Comparison of ENCODE assay signal across 20 cellular contexts in the genomic region with DNA sequence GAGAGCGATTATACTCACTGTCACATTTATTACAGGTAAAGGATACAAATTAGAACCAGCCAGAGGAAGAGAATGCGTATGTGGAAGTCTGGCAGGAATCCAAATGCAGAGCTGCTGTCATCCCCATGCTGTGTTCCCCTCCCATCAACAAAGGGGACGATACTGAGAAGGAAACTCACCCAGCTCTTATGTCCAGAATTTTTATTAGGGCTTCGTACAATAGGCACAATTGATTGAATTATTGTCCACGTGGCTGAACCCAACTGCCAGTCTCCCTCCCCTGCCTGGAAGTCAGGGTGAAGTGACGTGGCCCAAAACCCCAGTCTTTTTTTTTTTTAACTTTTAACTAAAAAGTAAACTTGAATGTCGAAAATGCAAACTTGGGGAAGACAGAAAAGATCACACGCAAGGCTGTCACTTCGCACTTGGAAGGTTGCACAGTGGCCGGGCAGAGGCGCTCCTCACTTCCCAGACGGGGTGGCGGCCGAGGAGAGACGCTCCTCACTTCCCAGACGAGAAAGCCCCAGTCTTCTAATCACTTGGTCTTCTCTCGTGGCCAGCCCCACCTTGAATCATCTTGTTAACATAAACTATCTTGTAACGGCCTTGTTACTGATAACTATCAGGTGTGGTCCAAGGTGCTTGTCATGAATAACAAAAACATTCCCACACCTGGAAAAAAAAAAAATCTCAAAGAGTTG. TPM values are rescaled to one million over a fixed set of nuclear protein-coding genes. Genes with fewer than 3 reads are reported as not detected.
DNase-seq lines count a peak whose midpoint lies in the region; ATAC-seq, FAIRE-seq and TF ChIP-seq lines count a peak whose summit lies in the region.
"Had no signal": no experiment of that assay in that cellular context is flagged by ENCODE, and none has a peak within 500 bp of the region (broad histone marks: within the 10 kb centered on the region; RNA-seq: fewer than 3 reads in every experiment).

No MANE protein-coding gene starts in this region.

- H3K9me3 ChIP-seq in T-helper 17 cell (ENCODE audit: control insufficient read depth, low read length, poor library complexity, severe bottlenecking): no peaks in the 10 kb centered on the region
- H3K9me3 ChIP-seq in neural progenitor cell (ENCODE audit: low read depth): no peaks in the 10 kb centered on the region
- H3K9me3 ChIP-seq: gastrocnemius medialis, sigmoid colon, tibial artery had no signal

- H3K4me2 ChIP-seq in GM23338 (peak overlapping the region; percentile 26; the same call in 1 of the 2 replicates), neural progenitor cell (no peak overlapping the region)

- H3K27me3 ChIP-seq in GM23338 (ENCODE audit: insufficient read depth): no peaks in the 10 kb centered on the region
- H3K27me3 ChIP-seq in neural progenitor cell: no peaks in the 10 kb centered on the region

- TF ChIP-seq CTCF in GM23338 (conservative IDR thresholded peaks at IDR 0.05; ENCODE audit: low read depth in 2 of 2) (0 out of 4 replicates have a peak, but pooled peaks of 1 of the 2 experiments have one; percentile 2), neural progenitor cell (IDR thresholded peaks at IDR 0.05) (no peak)

- H3K27ac Mint-ChIP-seq in GM23338: no peak overlapping the region
- H3K27ac Mint-ChIP-seq in T-helper 17 cell: no peak overlapping the region
- peak overlapping the region; percentile 15 for H3K27ac Mint-ChIP-seq in neural progenitor cell
- H3K27ac Mint-ChIP-seq: activated naive CD4-positive, alpha-beta T cell treated with anti-CD3 and anti-CD28 coated beads for 36 hours; CD8-positive, alpha-beta memory T cell; stimulated activated naive B cell treated with anti-CD40 and anti-IgM and Interleukin-4, amounts not matched to agents 10 μg/mL and 1 μg/mL and 100 μg/mL, for 72 hours; T-helper 2 cell treated with Interferon-gamma antibody and Interleukin-4, amounts not matched to agents 5 μg/mL and 100 μg/mL, for 36 hours had no signal

- H3F3A ChIP-seq in GM23338 (replicated peaks; ENCODE audit: low read depth) (0 out of 2 replicates have a peak, but pooled peaks cover 2% of the 10 kb centered on the region), neural progenitor cell (ENCODE audit: low read depth) (no peaks in the 10 kb centered on the region)

- no peak overlapping the region for H3K27ac ChIP-seq in GM23338 (ENCODE audit: low read depth)
- no peak overlapping the region for H3K27ac ChIP-seq in neural progenitor cell
- H3K27ac ChIP-seq: gastrocnemius medialis, tibial artery had no signal

- H3K4me1 ChIP-seq in GM23338 (ENCODE audit: insufficient read depth): no peaks in the 10 kb centered on the region
- H3K4me1 ChIP-seq in neural progenitor cell: no peaks in the 10 kb centered on the region

- H3K9me3 Mint-ChIP-seq in GM23338 (peaks cover 3% of the 10 kb centered on the region; the same call in 1 of the 3 replicates), neural progenitor cell (no peaks in the 10 kb centered on the region)
- H3K9me3 Mint-ChIP-seq: activated naive CD4-positive, alpha-beta T cell treated with anti-CD3 and anti-CD28 coated beads for 36 hours; activated T-cell treated with anti-CD3 and anti-CD28 coated beads, Interleukin-2, amount 50 U/mL, for 4 hours; CD8-positive, alpha-beta memory T cell; central memory CD8-positive, alpha-beta T cell; stimulated activated naive B cell treated with anti-CD40 and anti-IgM and Interleukin-4, amounts not matched to agents 10 μg/mL and 1 μg/mL and 100 μg/mL, for 72 hours; T-helper 2 cell treated with Interferon-gamma antibody and Interleukin-4, amounts not matched to agents 5 μg/mL and 100 μg/mL, for 36 hours had no signal

- ATAC-seq in GM23338: no peak
- no peak for ATAC-seq in T-helper 17 cell
- no peak for ATAC-seq in HG02884 (IDR thresholded peaks at IDR 0.05; ENCODE audit: unreplicated experiment)
- ATAC-seq in GM18502 (IDR thresholded peaks at IDR 0.05; ENCODE audit: poor library complexity, unreplicated experiment): no peak
- ATAC-seq: gastrocnemius medialis; left cardiac atrium; Panc1; stimulated activated naive B cell treated with anti-CD40 and anti-IgM and Interleukin-4, amounts not matched to agents 10 μg/mL and 1 μg/mL and 100 μg/mL, for 72 hours had no signal

- DNase-seq in GM23338 (ENCODE audit: low spot score): peak; percentile 19
- DNase-seq in NCI-H2081 (lab: John Stamatoyannopoulos, UW): peak; percentile 41 to 63
- no peak for DNase-seq in T-helper 17 cell
- DNase-seq in neural progenitor cell (ENCODE audit: low spot score): no peak
- DNase-seq in GM19240 (ENCODE audit: insufficient read length, low spot score): no peak
- DNase-seq in HTR-8/SVneo (ENCODE audit: insufficient read length, low spot score): no peak
- DNase-seq: activated CD4-positive, CD25-positive, alpha-beta regulatory T cell; activated naive CD4-positive, alpha-beta T cell treated with anti-CD3 and anti-CD28 coated beads for 36 hours; activated T-cell treated with anti-CD3 and anti-CD28 coated beads, Interleukin-2, amount 50 U/mL, for 4 hours; CD8-positive, alpha-beta memory T cell; gastrocnemius medialis; left cardiac atrium; sigmoid colon; stimulated activated naive B cell treated with anti-CD40 and anti-IgM and Interleukin-4, amounts not matched to agents 10 μg/mL and 1 μg/mL and 100 μg/mL, for 72 hours; tibial artery had no signal

- FAIRE-seq in HTR-8/SVneo (lab: Jason Lieb, UNC): no peak

- H3K36me3 ChIP-seq in GM23338 (ENCODE audit: insufficient read depth): no peaks in the 10 kb centered on the region; the same call in 1 of the 2 replicates
- H3K36me3 ChIP-seq in neural progenitor cell: no peaks in the 10 kb centered on the region
- H3K36me3 ChIP-seq: gastrocnemius medialis, sigmoid colon, tibial artery had no signal

- no peaks in the 10 kb centered on the region for H3K36me3 Mint-ChIP-seq in GM23338 (ENCODE audit: low read depth)
- H3K36me3 Mint-ChIP-seq in T-helper 17 cell (ENCODE audit: low read depth): no peaks in the 10 kb centered on the region
- no peaks in the 10 kb centered on the region for H3K36me3 Mint-ChIP-seq in neural progenitor cell
- H3K36me3 Mint-ChIP-seq: CD8-positive, alpha-beta memory T cell; stimulated activated naive B cell treated with anti-CD40 and anti-IgM and Interleukin-4, amounts not matched to agents 10 μg/mL and 1 μg/mL and 100 μg/mL, for 72 hours had no signal

- H4K20me1 ChIP-seq in GM23338 (replicated peaks; ENCODE audit: insufficient read depth): no peaks in the 10 kb centered on the region
- no peaks in the 10 kb centered on the region for H4K20me1 ChIP-seq in neural progenitor cell (ENCODE audit: low read depth)

- peaks cover 9% of the 10 kb centered on the region for H3K4me1 Mint-ChIP-seq in GM23338
- H3K4me1 Mint-ChIP-seq in T-helper 17 cell: no peaks in the 10 kb centered on the region
- H3K4me1 Mint-ChIP-seq in neural progenitor cell: peaks cover 29% of the 10 kb centered on the region
- H3K4me1 Mint-ChIP-seq: central memory CD8-positive, alpha-beta T cell; stimulated activated naive B cell treated with anti-CD40 and anti-IgM and Interleukin-4, amounts not matched to agents 10 μg/mL and 1 μg/mL and 100 μg/mL, for 72 hours had no signal

- H3K4me3 ChIP-seq in GM23338 (no peak overlapping the region), neural progenitor cell (no peak overlapping the region)
- H3K4me3 ChIP-seq: gastrocnemius medialis, sigmoid colon, tibial artery had no signal

- no peaks in the 10 kb centered on the region for H3K79me2 ChIP-seq in GM23338 (replicated peaks; ENCODE audit: insufficient read depth)
- no peaks in the 10 kb centered on the region for H3K79me2 ChIP-seq in neural progenitor cell (ENCODE audit: low read depth)

- H3K27me3 Mint-ChIP-seq in GM23338 (ENCODE audit: insufficient read depth, low read depth, poor library complexity): peaks cover 2% of the 10 kb centered on the region
- H3K27me3 Mint-ChIP-seq in T-helper 17 cell: peaks cover 28% of the 10 kb centered on the region
- peaks cover 4% of the 10 kb centered on the region for H3K27me3 Mint-ChIP-seq in neural progenitor cell (ENCODE audit: insufficient read depth, low read depth)

- H2AFZ ChIP-seq in GM23338 (peak overlapping the region; percentile 93), neural progenitor cell (replicated peaks) (peak overlapping the region; percentile 4)

- no peak overlapping the region for H3K9ac ChIP-seq in neural progenitor cell

- H3K4me3 Mint-ChIP-seq in GM23338: no peak overlapping the region
- H3K4me3 Mint-ChIP-seq in T-helper 17 cell: peak overlapping the region; percentile 5
- peak overlapping the region; percentile 49 for H3K4me3 Mint-ChIP-seq in neural progenitor cell
- H3K4me3 Mint-ChIP-seq: activated naive CD4-positive, alpha-beta T cell treated with anti-CD3 and anti-CD28 coated beads for 36 hours; activated T-cell treated with anti-CD3 and anti-CD28 coated beads, Interleukin-2, amount 50 U/mL, for 4 hours; CD8-positive, alpha-beta memory T cell; central memory CD8-positive, alpha-beta T cell; stimulated activated naive B cell treated with anti-CD40 and anti-IgM and Interleukin-4, amounts not matched to agents 10 μg/mL and 1 μg/mL and 100 μg/mL, for 72 hours; T-helper 2 cell treated with Interferon-gamma antibody and Interleukin-4, amounts not matched to agents 5 μg/mL and 100 μg/mL, for 36 hours had no signal

- H3K9me2 ChIP-seq in GM23338 (ENCODE audit: insufficient read depth): no peaks in the 10 kb centered on the region

RNA-seq across cellular contexts. Expression of a gene that starts 40.0 kb away (rescaled TPM):
- total RNA-seq in GM23338 (2014; rRNA removed; shearing (Covaris generic)): 14.0 and 17.1 TPM in 2 replicates
- polyA plus RNA-seq in GM23338 (2016; fragmentation: Nextera tagmentation; extraction: Ambion mirVana): 15.5 and 17.8 TPM in 2 replicates
- 10 to 100 TPM; 90.5 to 95.5 TPM for total RNA-seq in T-helper 17 cell
- total RNA-seq in neural progenitor cell (ENCODE audit: low replicate concordance): 9.0 and 10.4 TPM in 2 replicates

Comparison
In these comparisons a context has a peak if more than half of its experiments do, and no peak if none do; other contexts are left out.
1. DNase-seq: peak in GM23338 (single experiment) and NCI-H2081 (2 of 2); none in T-helper 17 cell (0 of 3), neural progenitor cell (single experiment), GM19240 (single experiment) and HTR-8/SVneo (single experiment).